Comparison of ENCODE assay signal across 28 cellular contexts in genomic region chr3:125605771-125606170, GRCh38.
"Had no signal": no experiment of that assay in that cellular context is flagged by ENCODE, and none has a peak within 500 bp of the region (broad histone marks: within the 10 kb centered on the region; RNA-seq: fewer than 3 reads in every experiment).

No MANE protein-coding gene starts in this region.

- DNase-seq: activated CD4-positive, alpha-beta T cell treated with anti-CD3 and anti-CD28 coated beads for 48 hours; activated CD4-positive, alpha-beta T cell treated with anti-CD3 and anti-CD28 coated beads, Interleukin-2, amount 50 U/mL, for 48 hours; activated CD8-positive, alpha-beta memory T cell treated with anti-CD3 and anti-CD28 coated beads, Interleukin-2, amount 50 U/mL, for 4 hours; activated effector memory CD4-positive, alpha-beta T cell treated with anti-CD3 and anti-CD28 coated beads, Interleukin-2, amount 50 U/mL, for 16 hours; activated naive CD4-positive, alpha-beta T cell treated with anti-CD3 and anti-CD28 coated beads for 36 hours; activated naive CD8-positive, alpha-beta T cell treated with anti-CD3 and anti-CD28 coated beads, Interleukin-2, amount 10 ng/mL, durations not matched to agents 7 days and 5 days; activated T-cell treated with anti-CD3 and anti-CD28 coated beads, Interleukin-2, amount 50 U/mL, for 1 hour; brain microvascular endothelial cell; dorsolateral prefrontal cortex; effector memory CD8-positive, alpha-beta T cell; foreskin keratinocyte; left cardiac atrium; mammary epithelial cell; ovary; stimulated activated naive CD4-positive, alpha-beta T cell; tibial artery; upper lobe of right lung had no signal

- H3K4me3 Mint-ChIP-seq: activated naive CD4-positive, alpha-beta T cell treated with anti-CD3 and anti-CD28 coated beads for 36 hours; activated naive CD8-positive, alpha-beta T cell treated with anti-CD3 and anti-CD28 coated beads, Interleukin-2, amount 10 ng/mL, durations not matched to agents 7 days and 5 days; activated T-helper 1 cell treated with anti-CD3 and anti-CD28 coated beads, Interleukin-12 subunit alpha, Interleukin-12 subunit beta, Interleukin-2, Interleukin-4 antibody, amounts not matched to agents 30 ng/mL and 10 ng/mL and 1 ng/mL, durations not matched to agents 14 hours and 24 hours and 36 hours; effector memory CD8-positive, alpha-beta T cell; nephron had no signal

- H3K9me3 ChIP-seq: ascending aorta, neutrophil, ovary, prostate gland, right atrium auricular region, suprapubic skin, tibial artery, upper lobe of right lung had no signal

- H3K27me3 ChIP-seq: ascending aorta, brain microvascular endothelial cell, dorsolateral prefrontal cortex, foreskin keratinocyte, ovary, right atrium auricular region, suprapubic skin, upper lobe of right lung had no signal

- H3K36me3 Mint-ChIP-seq: activated naive CD8-positive, alpha-beta T cell treated with anti-CD3 and anti-CD28 coated beads, Interleukin-2, amount 10 ng/mL, durations not matched to agents 7 days and 5 days had no signal

- H3K9me3 Mint-ChIP-seq: activated naive CD4-positive, alpha-beta T cell treated with anti-CD3 and anti-CD28 coated beads for 36 hours; activated naive CD8-positive, alpha-beta T cell treated with anti-CD3 and anti-CD28 coated beads, Interleukin-2, amount 10 ng/mL, durations not matched to agents 7 days and 5 days; activated T-helper 1 cell treated with anti-CD3 and anti-CD28 coated beads, Interleukin-12 subunit alpha, Interleukin-12 subunit beta, Interleukin-2, Interleukin-4 antibody, amounts not matched to agents 30 ng/mL and 10 ng/mL and 1 ng/mL, durations not matched to agents 14 hours and 24 hours and 36 hours; effector memory CD8-positive, alpha-beta T cell; nephron had no signal

- H3K4me1 Mint-ChIP-seq: activated naive CD8-positive, alpha-beta T cell treated with anti-CD3 and anti-CD28 coated beads, Interleukin-2, amount 10 ng/mL, durations not matched to agents 7 days and 5 days had no signal

- H3K27ac Mint-ChIP-seq: activated naive CD4-positive, alpha-beta T cell treated with anti-CD3 and anti-CD28 coated beads for 36 hours; activated naive CD8-positive, alpha-beta T cell treated with anti-CD3 and anti-CD28 coated beads, Interleukin-2, amount 10 ng/mL, durations not matched to agents 7 days and 5 days; activated T-helper 1 cell treated with anti-CD3 and anti-CD28 coated beads, Interleukin-12 subunit alpha, Interleukin-12 subunit beta, Interleukin-2, Interleukin-4 antibody, amounts not matched to agents 30 ng/mL and 10 ng/mL and 1 ng/mL, durations not matched to agents 14 hours and 24 hours and 36 hours had no signal

- H3K4me1 ChIP-seq: prostate gland, right atrium auricular region, suprapubic skin, upper lobe of right lung had no signal

- H3K36me3 ChIP-seq: ascending aorta, brain microvascular endothelial cell, neutrophil, ovary, prostate gland, right atrium auricular region, suprapubic skin, tibial artery, upper lobe of right lung had no signal

- H3K4me3 ChIP-seq: ascending aorta, coronary artery, dorsolateral prefrontal cortex, ovary, prostate gland, right atrium auricular region, suprapubic skin, tibial artery, upper lobe of right lung had no signal

- H3K27ac ChIP-seq: ascending aorta, brain microvascular endothelial cell, coronary artery, dorsolateral prefrontal cortex, foreskin keratinocyte, neutrophil, ovary, prostate gland, right atrium auricular region, suprapubic skin, tibial artery, upper lobe of right lung, VCaP had no signal

- ATAC-seq: activated CD4-positive, CD25-positive, alpha-beta regulatory T cell treated with anti-CD3 and anti-CD28 coated beads, Interleukin-2, amount 50 U/mL, for 24 hours; effector memory CD8-positive, alpha-beta T cell; esophagus mucosa; foreskin keratinocyte; left cardiac atrium; upper lobe of right lung had no signal
